Comparison of ENCODE assay signal across 14 cellular contexts in the genomic region with DNA sequence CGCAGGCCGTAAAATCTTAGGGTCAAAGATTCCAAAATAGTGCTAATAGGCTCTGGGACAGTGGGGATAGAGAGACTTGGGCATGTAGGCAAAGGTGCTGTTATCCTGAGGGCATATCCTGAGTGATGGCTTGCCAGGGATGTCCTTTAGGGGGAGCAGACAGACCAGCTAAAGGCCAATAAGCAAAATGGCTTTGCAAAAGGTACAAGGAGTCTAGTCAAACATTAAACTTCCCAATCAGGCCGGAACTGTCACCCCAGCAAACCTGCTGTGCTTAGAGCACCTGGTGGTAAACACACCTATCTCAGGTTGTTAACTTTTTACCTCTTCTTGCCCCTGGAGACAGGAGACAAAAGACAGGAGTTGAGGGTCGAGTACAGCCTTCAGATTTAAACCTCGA. TPM values are rescaled to one million over a fixed set of nuclear protein-coding genes. Genes with fewer than 3 reads are reported as not detected.
DNase-seq lines count a peak whose midpoint lies in the region; ATAC-seq and TF ChIP-seq lines count a peak whose summit lies in the region.
"Had no signal": no experiment of that assay in that cellular context is flagged by ENCODE, and none has a peak within 500 bp of the region (broad histone marks: within the 10 kb centered on the region; RNA-seq: fewer than 3 reads in every experiment).

No MANE protein-coding gene starts in this region.

- H2BK5ac ChIP-seq in mesenchymal stem cell (ENCODE audit: low read depth, low read length, poor library complexity, severe bottlenecking): no peak overlapping the region

- no TSS peak for BruUV-seq in Calu3 (replicated peaks; lab: Mats Ljungman, UMichigan)

- H2AFZ ChIP-seq in mesenchymal stem cell (ENCODE audit: low read depth, low read length): no peak overlapping the region
- H2AFZ ChIP-seq: parathyroid adenoma had no signal

- H3K4me1 ChIP-seq in endodermal cell (ENCODE audit: control insufficient read depth, insufficient read depth, low read length) (peaks cover 16% of the 10 kb centered on the region), mesenchymal stem cell (ENCODE audit: control insufficient read depth, insufficient read depth, low read depth, low read length) (no peaks in the 10 kb centered on the region)
- H3K4me1 ChIP-seq: BLaER1 treated with 17β-estradiol and CSF1 and Interleukin-3, amounts not matched to agents 10 nM and 100 nM; parathyroid adenoma had no signal

- H3K4me1 Mint-ChIP-seq in Calu3 (ENCODE audit: low read depth, unreplicated experiment) (peaks cover 53% of the 10 kb centered on the region), endodermal cell (peaks cover 46% of the 10 kb centered on the region)

- CTCF ChIA-PET in Calu3 (lab: Charles Lee): interaction anchor here (0.6 to 1.8 kb wide), 6 partner anchors 43 to 511 kb away, joined by 3 to 6 read pairs (median 3); partner anchors contain the start of gene FOXD2

- H3K4ac ChIP-seq in mesenchymal stem cell (ENCODE audit: low read depth in 1 of 2, low read length in 2 of 2): no peak overlapping the region

- H3K27me3 ChIP-seq in endodermal cell (ENCODE audit: control insufficient read depth, insufficient read depth, low read length, poor library complexity, severe bottlenecking) (no peaks in the 10 kb centered on the region), mesenchymal stem cell (ENCODE audit: control insufficient read depth in 1 of 2, insufficient read depth in 1 of 2, low read length in 2 of 2) (peaks cover 0 to 3% of the 10 kb centered on the region in 2 experiments)
- H3K27me3 ChIP-seq: BLaER1 treated with 17β-estradiol and CSF1 and Interleukin-3, amounts not matched to agents 10 nM and 100 nM had no signal

- H2BK12ac ChIP-seq in mesenchymal stem cell (ENCODE audit: low read length in 2 of 2): no peak overlapping the region

- no peak overlapping the region for H4K91ac ChIP-seq in mesenchymal stem cell (ENCODE audit: low read length)

- no peak overlapping the region for H3K14ac ChIP-seq in mesenchymal stem cell (ENCODE audit: low read length in 2 of 2)

- no peak for ATAC-seq in HG03039 (IDR thresholded peaks at IDR 0.05; ENCODE audit: unreplicated experiment)
- ATAC-seq in HG02759 (IDR thresholded peaks at IDR 0.05; ENCODE audit: unreplicated experiment): no peak
- ATAC-seq: left cardiac atrium had no signal

- peak; percentile 73 for DNase-seq in Calu3
- DNase-seq in NCI-H524 (lab: John Stamatoyannopoulos, UW): peak; percentile 12 to 61
- peak; percentile 88 for DNase-seq in endodermal cell
- DNase-seq in mesenchymal stem cell: peak; percentile 3
- DNase-seq in NCI-H748 treated with DMSO at 0.1 percent for 48 hours (lab: John Stamatoyannopoulos, UW): no peak
- no peak for DNase-seq in GM20000 (ENCODE audit: low spot score)
- DNase-seq: left cardiac atrium; NCI-H1092; stimulated activated CD4-positive, alpha-beta T cell treated with anti-CD3 and anti-CD28 coated beads, Interleukin-4, amount 100 ng/mL, for 4 hours had no signal

- no peak overlapping the region for H3K4me3 Mint-ChIP-seq in Calu3 (ENCODE audit: low read depth, unreplicated experiment)
- H3K4me3 Mint-ChIP-seq in endodermal cell: no peak overlapping the region

- H3K27ac Mint-ChIP-seq in Calu3 (ENCODE audit: unreplicated experiment): no peak overlapping the region
- H3K27ac Mint-ChIP-seq in endodermal cell: no peak overlapping the region

- intact Hi-C loops in Calu3 (cut with micrococcal nuclease; ENCODE audit: unreplicated experiment): loop anchor here (1.0 to 5.0 kb wide), 4 partner anchors 49 to 255 kb away; partner anchors contain the start of gene TRABD2B

- H3K18ac ChIP-seq in mesenchymal stem cell (ENCODE audit: low read depth in 1 of 2, low read length in 2 of 2): no peak overlapping the region

- H3K4me3 ChIP-seq in endodermal cell (ENCODE audit: low read length) (no peak overlapping the region), mesenchymal stem cell (ENCODE audit: insufficient read depth in 1 of 2, low read depth in 1 of 2, low read length in 2 of 2) (no peak overlapping the region)
- H3K4me3 ChIP-seq: BLaER1 treated with 17β-estradiol and CSF1 and Interleukin-3, amounts not matched to agents 10 nM and 100 nM had no signal

- no peaks in the 10 kb centered on the region for H3K36me3 Mint-ChIP-seq in Calu3 (ENCODE audit: insufficient read depth, unreplicated experiment)
- no peaks in the 10 kb centered on the region for H3K36me3 Mint-ChIP-seq in endodermal cell (ENCODE audit: low read depth)

- no peaks in the 10 kb centered on the region for H3K79me1 ChIP-seq in mesenchymal stem cell (replicated peaks; ENCODE audit: low read length, poor library complexity, severe bottlenecking)

- no peak overlapping the region for H2BK15ac ChIP-seq in mesenchymal stem cell (ENCODE audit: low read depth, poor library complexity, severe bottlenecking)

- H3K9me3 Mint-ChIP-seq in Calu3 (ENCODE audit: low read depth, unreplicated experiment): no peaks in the 10 kb centered on the region
- H3K9me3 Mint-ChIP-seq in endodermal cell: no peaks in the 10 kb centered on the region

- no peak overlapping the region for H3K27ac ChIP-seq in endodermal cell (ENCODE audit: low read depth, low read length)
- H3K27ac ChIP-seq in mesenchymal stem cell (ENCODE audit: low read length, poor library complexity, severe bottlenecking): no peak overlapping the region
- H3K27ac ChIP-seq: BLaER1 treated with 17β-estradiol and CSF1 and Interleukin-3, amounts not matched to agents 10 nM and 100 nM; epithelial cell of prostate; parathyroid adenoma had no signal

- no peak overlapping the region for H4K8ac ChIP-seq in mesenchymal stem cell (ENCODE audit: low read length)

- TF ChIP-seq CTCF in Calu3 (IDR thresholded peaks at IDR 0.05; ENCODE audit: unreplicated experiment) (peak; percentile 62), endodermal cell (conservative IDR thresholded peaks at IDR 0.05) (peak; percentile 83), GM20000 (IDR thresholded peaks at IDR 0.05; ENCODE audit: extremely low read depth, missing control alignments) (no peak)

- no peak overlapping the region for H3K23ac ChIP-seq in mesenchymal stem cell (ENCODE audit: low read length in 2 of 2)

- H3K27me3 Mint-ChIP-seq in Calu3 (ENCODE audit: unreplicated experiment): no peaks in the 10 kb centered on the region
- peaks cover 11% of the 10 kb centered on the region for H3K27me3 Mint-ChIP-seq in endodermal cell (ENCODE audit: insufficient read depth)

- H3K36me3 ChIP-seq in endodermal cell (ENCODE audit: control insufficient read depth, insufficient read depth, low read length): peaks cover 15% of the 10 kb centered on the region
- no peaks in the 10 kb centered on the region for H3K36me3 ChIP-seq in mesenchymal stem cell (ENCODE audit: control insufficient read depth in 1 of 2, insufficient read depth in 2 of 2, low read depth in 1 of 2, low read length in 2 of 2)
- H3K36me3 ChIP-seq: BLaER1 treated with 17β-estradiol and CSF1 and Interleukin-3, amounts not matched to agents 10 nM and 100 nM had no signal

- no peak overlapping the region for H3K9ac ChIP-seq in endodermal cell (ENCODE audit: extremely low read depth, low read length, poor library complexity, severe bottlenecking)
- no peak overlapping the region for H3K9ac ChIP-seq in mesenchymal stem cell (ENCODE audit: low read length)
- H3K9ac ChIP-seq: BLaER1 treated with 17β-estradiol and CSF1 and Interleukin-3, amounts not matched to agents 10 nM and 100 nM; parathyroid adenoma had no signal

- H3K4me2 ChIP-seq in mesenchymal stem cell (ENCODE audit: low read length, poor library complexity, severe bottlenecking): no peak overlapping the region
- H3K4me2 ChIP-seq: BLaER1 treated with 17β-estradiol and CSF1 and Interleukin-3, amounts not matched to agents 10 nM and 100 nM had no signal

- H2BK120ac ChIP-seq in mesenchymal stem cell (ENCODE audit: low read depth, low read length): no peak overlapping the region

- H3K9me3 ChIP-seq in endodermal cell (ENCODE audit: control insufficient read depth, low read length): no peaks in the 10 kb centered on the region
- no peaks in the 10 kb centered on the region for H3K9me3 ChIP-seq in mesenchymal stem cell (ENCODE audit: control insufficient read depth, low read length)
- H3K9me3 ChIP-seq: BLaER1 treated with 17β-estradiol and CSF1 and Interleukin-3, amounts not matched to agents 10 nM and 100 nM had no signal

- no peak overlapping the region for H2AK5ac ChIP-seq in mesenchymal stem cell (ENCODE audit: low read length, severe bottlenecking)

- WGBS in endodermal cell (ENCODE audit: insufficient coverage in 1 of 2, insufficient read length in 1 of 2), 2 experiments: 64 to 70% methylated on average over 5 of the region's 5 CpGs
- WGBS in mesenchymal stem cell: 72% methylated on average over 3 of the region's 5 CpGs

RNA-seq across cellular contexts. Expression of gene TRABD2B, which starts 49.1 kb away (rescaled TPM):
- total RNA-seq in Calu3 (2022): 0.10 and 0.42 TPM in 2 replicates
- total RNA-seq in endodermal cell: 10 to 100 TPM; 24.4 to 28.0 TPM
- 6.2 TPM for polyA plus RNA-seq in endodermal cell (2013, experiment 1 of 2)
- 6.0 TPM for polyA plus RNA-seq in endodermal cell (2013, experiment 2 of 2)
- polyA plus RNA-seq in mesenchymal stem cell (2013, experiment 1 of 2): 0.28 TPM
- polyA plus RNA-seq in mesenchymal stem cell (2013, experiment 2 of 2): 0.23 TPM

Comparison
In these comparisons a context has a peak if more than half of its experiments do, and no peak if none do; other contexts are left out.
1. DNase-seq: peak in Calu3 (single experiment), NCI-H524 (2 of 2), endodermal cell (single experiment) and mesenchymal stem cell (single experiment); none in NCI-H748 treated with DMSO at 0.1 percent for 48 hours (single experiment) and GM20000 (single experiment).
2. RNA of gene TRABD2B, which starts 49.1 kb away (total RNA-seq): 24.4 to 28.0 TPM in endodermal cell; 0.10 to 0.42 TPM in Calu3; every median in the first group is over 10 times any median in the second.